ENCODE assay signal across 7 cellular contexts in the genomic region with DNA sequence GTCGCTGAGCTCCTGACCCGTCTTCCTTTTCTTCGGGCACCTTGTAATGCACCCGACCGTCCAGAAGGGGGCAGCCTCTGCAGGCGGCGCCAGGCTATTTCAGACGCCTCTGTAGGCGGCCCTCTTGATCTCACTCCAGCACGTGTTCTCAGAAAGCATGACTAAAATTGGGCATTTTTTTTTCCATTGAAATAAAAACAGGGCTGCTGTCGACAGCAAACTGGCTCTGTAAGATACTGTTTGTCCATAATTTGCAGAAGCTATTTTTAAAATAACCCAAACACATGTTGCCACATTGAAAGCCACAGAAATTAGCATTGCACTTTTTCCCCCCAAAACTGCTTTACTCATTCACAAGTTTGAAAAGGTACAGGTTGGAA.
A peak's percentile ranks its signal among the peaks of the same experiment; 100 is the strongest.
DNase-seq lines count a peak whose midpoint lies in the region; ATAC-seq, FAIRE-seq and TF ChIP-seq lines count a peak whose summit lies in the region.

No MANE protein-coding gene starts in this region.

- no peak for TF ChIP-seq POLR2A in GM12892 (IDR thresholded peaks at IDR 0.05; ENCODE audit: low read depth, low read length)

- H3K4me3 Mint-ChIP-seq in mesothelial cell of epicardium = no peak overlapping the region

- DNase-seq in GM12892 (ENCODE audit: insufficient read length) = peak; percentile 60
- peak; percentile 56 for DNase-seq in NCI-H82 treated with DMSO at 0.1 percent for 48 hours (lab: John Stamatoyannopoulos, UW; ENCODE audit: unreplicated experiment)
- DNase-seq in activated CD8-positive, alpha-beta memory T cell treated with anti-CD3 and anti-CD28 coated beads for 24 hours = peak; percentile 92
- peak; percentile 57 to 58 (median 58) for DNase-seq in effector memory CD4-positive, alpha-beta T cell
- peak in 1 of 2 experiments; percentile 72 for DNase-seq in mesothelial cell of epicardium (ENCODE audit: low spot score in 2 of 2, unreplicated experiment in 2 of 2)
- peak; percentile 63 for DNase-seq in stimulated activated CD8-positive, alpha-beta memory T cell treated with anti-CD3 and anti-CD28 coated beads, Interleukin-4, amount 100 ng/mL, for 24 hours (ENCODE audit: low read depth)

- H3K27ac Mint-ChIP-seq in mesothelial cell of epicardium = no peak overlapping the region

- H3K4me1 Mint-ChIP-seq in mesothelial cell of epicardium = no peaks in the 10 kb centered on the region

- H3K36me3 ChIP-seq in effector memory CD4-positive, alpha-beta T cell (ENCODE audit: control insufficient read depth, insufficient read depth, low read length) = peaks cover 9% of the 10 kb centered on the region

- ATAC-seq in HG02642 (IDR thresholded peaks at IDR 0.05; ENCODE audit: poor library complexity, unreplicated experiment) = peak; percentile 80

- H3K9me3 ChIP-seq in effector memory CD4-positive, alpha-beta T cell (ENCODE audit: control insufficient read depth, low read length) = no peaks in the 10 kb centered on the region

- H3K27me3 ChIP-seq in effector memory CD4-positive, alpha-beta T cell (replicated peaks; ENCODE audit: control insufficient read depth, insufficient read depth, low read length, poor library complexity, severe bottlenecking) = no peaks in the 10 kb centered on the region

- no peak overlapping the region for H3K27ac ChIP-seq in effector memory CD4-positive, alpha-beta T cell (ENCODE audit: insufficient read depth, low read length, poor library complexity, severe bottlenecking)

- peaks cover 9% of the 10 kb centered on the region for H3K9me3 Mint-ChIP-seq in mesothelial cell of epicardium

- peak overlapping the region; percentile 37 for H3K4me3 ChIP-seq in effector memory CD4-positive, alpha-beta T cell (ENCODE audit: insufficient read depth, low read depth, low read length, poor library complexity, severe bottlenecking)

- FAIRE-seq in GM12892 (lab: Jason Lieb, UNC) = peak; percentile 54

- H3K36me3 Mint-ChIP-seq in mesothelial cell of epicardium = peaks cover 2% of the 10 kb centered on the region

- H3K27me3 Mint-ChIP-seq in mesothelial cell of epicardium (ENCODE audit: low read depth) = peaks cover 3% of the 10 kb centered on the region

- H3K4me1 ChIP-seq in effector memory CD4-positive, alpha-beta T cell (ENCODE audit: control insufficient read depth, insufficient read depth, low read length, poor library complexity, severe bottlenecking) = no peaks in the 10 kb centered on the region

- peak; percentile 89 for TF ChIP-seq CTCF in mesothelial cell of epicardium (IDR thresholded peaks at IDR 0.05; ENCODE audit: unreplicated experiment)
